22 cellular contexts compared by ENCODE assay signal in genomic region chr22:17869285-17870096, GRCh38.
DNase-seq lines count a peak whose midpoint lies in the region; ATAC-seq and TF ChIP-seq lines count a peak whose summit lies in the region.
"Had no signal": no experiment of that assay in that cellular context is flagged by ENCODE, and none has a peak within 500 bp of the region (broad histone marks: within the 10 kb centered on the region; RNA-seq: fewer than 3 reads in every experiment).

No MANE protein-coding gene starts in this region.

- no peak for TF ChIP-seq CTCF in GM10248 (IDR thresholded peaks at IDR 0.05; ENCODE audit: control extremely low read depth, extremely low read depth, low read depth, missing control alignments)

- H3K27me3 Mint-ChIP-seq in activated CD8-positive, alpha-beta memory T cell treated with anti-CD3 and anti-CD28 coated beads, Interleukin-2, amount 10 ng/mL, durations not matched to agents 7 days and 5 days: no peaks in the 10 kb centered on the region
- H3K27me3 Mint-ChIP-seq: activated naive CD4-positive, alpha-beta T cell treated with anti-CD3 and anti-CD28 coated beads, Interleukin-2, amount 50 U/mL, for 24 hours had no signal

- CTCF ChIA-PET in activated CD8-positive, alpha-beta memory T cell treated with anti-CD3 and anti-CD28 coated beads, Interleukin-2, amount 10 ng/mL, durations not matched to agents 7 days and 5 days (lab: Charles Lee): no interaction called here
- CTCF ChIA-PET in GM10248 (lab: Yijun Ruan, JAX): interaction anchor here (1.6 to 2.1 kb wide), 2 partner anchors 15 to 207 kb away, joined by 6 to 7 read pairs; no protein-coding TSS in a partner anchor

- H3K27ac Mint-ChIP-seq in stimulated activated effector memory CD8-positive, alpha-beta T cell treated with anti-CD3 and anti-CD28 coated beads, Interleukin-12 subunit alpha, Interleukin-12 subunit beta, amount 100 ng/mL, for 72 hours: peak overlapping the region; percentile 30
- no peak overlapping the region for H3K27ac Mint-ChIP-seq in activated CD8-positive, alpha-beta memory T cell treated with anti-CD3 and anti-CD28 coated beads, Interleukin-2, amount 10 ng/mL, durations not matched to agents 7 days and 5 days
- H3K27ac Mint-ChIP-seq: activated naive CD4-positive, alpha-beta T cell treated with anti-CD3 and anti-CD28 coated beads, Interleukin-2, amount 50 U/mL, for 24 hours had no signal

- POLR2A ChIA-PET in GM10248 (lab: Yijun Ruan, JAX): no interaction called here

- no peak for ATAC-seq in stimulated activated effector memory CD8-positive, alpha-beta T cell treated with anti-CD3 and anti-CD28 coated beads, Interleukin-12 subunit alpha, Interleukin-12 subunit beta, amount 100 ng/mL, for 72 hours
- ATAC-seq in activated CD8-positive, alpha-beta memory T cell treated with anti-CD3 and anti-CD28 coated beads, Interleukin-2, amount 10 ng/mL, durations not matched to agents 7 days and 5 days: no peak
- ATAC-seq in HG03439 (IDR thresholded peaks at IDR 0.05; ENCODE audit: unreplicated experiment): no peak
- ATAC-seq: GM12878, Panc1 had no signal

- H3K4me1 Mint-ChIP-seq in stimulated activated effector memory CD8-positive, alpha-beta T cell treated with anti-CD3 and anti-CD28 coated beads, Interleukin-12 subunit alpha, Interleukin-12 subunit beta, amount 100 ng/mL, for 72 hours: no peaks in the 10 kb centered on the region
- no peaks in the 10 kb centered on the region for H3K4me1 Mint-ChIP-seq in activated CD8-positive, alpha-beta memory T cell treated with anti-CD3 and anti-CD28 coated beads, Interleukin-2, amount 10 ng/mL, durations not matched to agents 7 days and 5 days
- H3K4me1 Mint-ChIP-seq: activated naive CD4-positive, alpha-beta T cell treated with anti-CD3 and anti-CD28 coated beads, Interleukin-2, amount 50 U/mL, for 24 hours; neural progenitor cell had no signal

- no peaks in the 10 kb centered on the region for H3K9me3 Mint-ChIP-seq in stimulated activated effector memory CD8-positive, alpha-beta T cell treated with anti-CD3 and anti-CD28 coated beads, Interleukin-12 subunit alpha, Interleukin-12 subunit beta, amount 100 ng/mL, for 72 hours
- no peaks in the 10 kb centered on the region for H3K9me3 Mint-ChIP-seq in activated CD8-positive, alpha-beta memory T cell treated with anti-CD3 and anti-CD28 coated beads, Interleukin-2, amount 10 ng/mL, durations not matched to agents 7 days and 5 days (ENCODE audit: low read depth)
- H3K9me3 Mint-ChIP-seq: activated naive CD4-positive, alpha-beta T cell treated with anti-CD3 and anti-CD28 coated beads, Interleukin-2, amount 50 U/mL, for 24 hours; neural progenitor cell had no signal

- peak; percentile 72 for DNase-seq in HT-29 (ENCODE audit: low spot score)
- DNase-seq in cerebellar nuclear complex (lab: John Stamatoyannopoulos, UW): peak; percentile 65 to 67
- DNase-seq in left kidney (ENCODE audit: low read depth, low spot score): peak; percentile 22
- DNase-seq in stimulated activated effector memory CD8-positive, alpha-beta T cell treated with anti-CD3 and anti-CD28 coated beads, Interleukin-12 subunit alpha, Interleukin-12 subunit beta, amount 100 ng/mL, for 72 hours (ENCODE audit: low spot score in 2 of 2): no peak
- no peak for DNase-seq in activated CD8-positive, alpha-beta memory T cell treated with anti-CD3 and anti-CD28 coated beads, Interleukin-2, amount 10 ng/mL, durations not matched to agents 7 days and 5 days
- DNase-seq in activated naive CD4-positive, alpha-beta T cell treated with Interleukin-2 at 50 U/mL for 16 hours: no peak
- DNase-seq in GM10248 (ENCODE audit: extremely low spot score): no peak
- DNase-seq: Calu3; DND-41; foreskin fibroblast; KBM-7; MM.1S; NCI-H1436 treated with DMSO at 0.1 percent for 48 hours; SJCRH30; stimulated activated CD4-positive, alpha-beta T cell treated with anti-CD3 and anti-CD28 coated beads, Interleukin-1b, Interleukin-23, amount 100 ng/mL, for 48 hours; T-helper 1 cell; testis had no signal

- H3K36me3 Mint-ChIP-seq in stimulated activated effector memory CD8-positive, alpha-beta T cell treated with anti-CD3 and anti-CD28 coated beads, Interleukin-12 subunit alpha, Interleukin-12 subunit beta, amount 100 ng/mL, for 72 hours: peaks cover 67% of the 10 kb centered on the region
- H3K36me3 Mint-ChIP-seq in activated CD8-positive, alpha-beta memory T cell treated with anti-CD3 and anti-CD28 coated beads, Interleukin-2, amount 10 ng/mL, durations not matched to agents 7 days and 5 days: peaks cover 4% of the 10 kb centered on the region

- H3K4me3 Mint-ChIP-seq in stimulated activated effector memory CD8-positive, alpha-beta T cell treated with anti-CD3 and anti-CD28 coated beads, Interleukin-12 subunit alpha, Interleukin-12 subunit beta, amount 100 ng/mL, for 72 hours: no peak overlapping the region
- no peak overlapping the region for H3K4me3 Mint-ChIP-seq in activated CD8-positive, alpha-beta memory T cell treated with anti-CD3 and anti-CD28 coated beads, Interleukin-2, amount 10 ng/mL, durations not matched to agents 7 days and 5 days
- H3K4me3 Mint-ChIP-seq: activated naive CD4-positive, alpha-beta T cell treated with anti-CD3 and anti-CD28 coated beads, Interleukin-2, amount 50 U/mL, for 24 hours had no signal

Comparison
In these comparisons a context has a peak if more than half of its experiments do, and no peak if none do; other contexts are left out.
1. DNase-seq: peak in HT-29 (single experiment), cerebellar nuclear complex (2 of 2) and left kidney (single experiment); none in stimulated activated effector memory CD8-positive, alpha-beta T cell treated with anti-CD3 and anti-CD28 coated beads, Interleukin-12 subunit alpha, Interleukin-12 subunit beta, amount 100 ng/mL, for 72 hours (0 of 2), activated CD8-positive, alpha-beta memory T cell treated with anti-CD3 and anti-CD28 coated beads, Interleukin-2, amount 10 ng/mL, durations not matched to agents 7 days and 5 days (single experiment), activated naive CD4-positive, alpha-beta T cell treated with Interleukin-2 at 50 U/mL for 16 hours (single experiment) and GM10248 (single experiment).